24 cellular contexts compared by ENCODE assay signal in the genomic region with DNA sequence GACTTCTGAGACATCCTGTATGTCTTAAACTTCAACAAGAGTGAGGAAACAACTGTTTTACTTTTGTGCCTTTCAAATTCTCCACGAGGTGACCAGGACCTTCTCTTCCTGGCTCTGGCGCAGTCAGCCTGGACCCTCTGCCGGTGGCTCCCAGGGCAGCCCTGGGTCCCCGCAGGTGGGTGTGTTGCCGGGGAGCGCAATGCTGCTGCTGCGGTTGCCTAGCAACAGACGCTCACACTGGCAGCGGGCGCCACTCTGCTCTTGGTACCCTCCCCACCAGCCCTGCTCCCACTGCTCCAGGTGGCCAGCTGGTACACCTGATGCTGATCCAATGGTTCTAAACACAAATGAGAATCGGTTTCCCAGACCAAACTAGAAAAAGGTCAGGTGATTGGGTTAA. TPM values are rescaled to one million over a fixed set of nuclear protein-coding genes. Genes with fewer than 3 reads are reported as not detected.
DNase-seq lines count a peak whose midpoint lies in the region; ATAC-seq and TF ChIP-seq lines count a peak whose summit lies in the region.
"Had no signal": no experiment of that assay in that cellular context is flagged by ENCODE, and none has a peak within 500 bp of the region (broad histone marks: within the 10 kb centered on the region; RNA-seq: fewer than 3 reads in every experiment).

No MANE protein-coding gene starts in this region.

- peaks cover 3% of the 10 kb centered on the region in 2 donors for H3K4me1 ChIP-seq in gastrocnemius medialis
- H3K4me1 ChIP-seq: prostate gland had no signal

- no peak overlapping the region for H3K4me3 Mint-ChIP-seq in activated CD4-positive, alpha-beta T cell treated with anti-CD3 and anti-CD28 coated beads for 36 hours
- H3K4me3 Mint-ChIP-seq: activated T-cell treated with anti-CD3 and anti-CD28 coated beads, Interleukin-2, amount 50 U/mL, for 24 hours; endodermal cell; stimulated activated effector memory CD8-positive, alpha-beta T cell treated with anti-CD3 and anti-CD28 coated beads, Interleukin-12 subunit alpha, Interleukin-12 subunit beta, amount 100 ng/mL, for 72 hours had no signal

- H3K36me3 Mint-ChIP-seq in activated CD4-positive, alpha-beta T cell treated with anti-CD3 and anti-CD28 coated beads for 36 hours (ENCODE audit: low read depth), result no peaks in the 10 kb centered on the region
- H3K36me3 Mint-ChIP-seq: stimulated activated effector memory CD8-positive, alpha-beta T cell treated with anti-CD3 and anti-CD28 coated beads, Interleukin-12 subunit alpha, Interleukin-12 subunit beta, amount 100 ng/mL, for 72 hours had no signal

- in situ Hi-C loops in gastrocnemius medialis (cut with MboI; ENCODE audit: low sequenced_read_pairs in 4 of 4), result loop anchor here in 2 of 4 donors (25.0 kb wide), 2 partner anchors 265 to 290 kb away; no protein-coding TSS in a partner anchor

- DNase-seq in activated CD4-positive, alpha-beta T cell treated with anti-CD3 and anti-CD28 coated beads for 36 hours, result peak; percentile 12
- no peak for DNase-seq in activated CD4-positive, alpha-beta T cell treated with anti-CD3 and anti-CD28 coated beads for 48 hours
- DNase-seq in NCI-H2171 (lab: John Stamatoyannopoulos, UW) (peak; percentile 17), head of caudate nucleus (peak; percentile 17 to 87 (median 64)), gastrocnemius medialis (no peak)
- DNase-seq in activated effector memory CD4-positive, alpha-beta T cell treated with anti-CD3 and anti-CD28 coated beads, Interleukin-2, amount 50 U/mL, for 16 hours, result no peak
- no peak for DNase-seq in effector CD4-positive, alpha-beta T cell
- DNase-seq: activated CD4-positive, CD25-positive, alpha-beta regulatory T cell treated with anti-CD3 and anti-CD28 coated beads, Interleukin-2, amount 50 U/mL, for 72 hours; activated CD8-positive, alpha-beta memory T cell treated with anti-CD3 and anti-CD28 coated beads for 24 hours; activated naive CD4-positive, alpha-beta T cell; activated T-cell treated with anti-CD3 and anti-CD28 coated beads, Interleukin-2, amount 50 U/mL, for 24 hours; adrenal gland; DMS153; endodermal cell; esophagus squamous epithelium; NCI-H1436 treated with DMSO at 0.1 percent for 48 hours; NCI-H446; stimulated activated CD4-positive, alpha-beta T cell treated with anti-CD3 and anti-CD28 coated beads, Interleukin-2, amount 100 ng/mL, for 24 hours had no signal

- no peaks in the 10 kb centered on the region for H3K9me3 ChIP-seq in gastrocnemius medialis
- H3K9me3 ChIP-seq: adrenal gland, esophagus squamous epithelium, gastroesophageal sphincter, neutrophil, prostate gland, suprapubic skin had no signal

- H3K4me3 ChIP-seq in gastrocnemius medialis, result no peak overlapping the region
- H3K4me3 ChIP-seq: adrenal gland, esophagus squamous epithelium, gastroesophageal sphincter, lung, prostate gland, suprapubic skin had no signal

- intact Hi-C loops in activated CD4-positive, alpha-beta T cell treated with anti-CD3 and anti-CD28 coated beads for 36 hours (cut with DNase I, micrococcal nuclease), result no loop called here
- intact Hi-C loops in head of caudate nucleus (cut with DNase I), result no loop called here
- intact Hi-C loops in gastrocnemius medialis (cut with DNase I; ENCODE audit: low total_unique reads), result no loop called here

- no peak overlapping the region for H3K27ac Mint-ChIP-seq in activated CD4-positive, alpha-beta T cell treated with anti-CD3 and anti-CD28 coated beads for 36 hours
- H3K27ac Mint-ChIP-seq: activated T-cell treated with anti-CD3 and anti-CD28 coated beads, Interleukin-2, amount 50 U/mL, for 24 hours; endodermal cell; stimulated activated effector memory CD8-positive, alpha-beta T cell treated with anti-CD3 and anti-CD28 coated beads, Interleukin-12 subunit alpha, Interleukin-12 subunit beta, amount 100 ng/mL, for 72 hours had no signal

- POLR2A ChIA-PET in activated CD4-positive, alpha-beta T cell treated with anti-CD3 and anti-CD28 coated beads for 36 hours (lab: Charles Lee), result no interaction called here

- no peaks in the 10 kb centered on the region for H3K9me3 Mint-ChIP-seq in activated CD4-positive, alpha-beta T cell treated with anti-CD3 and anti-CD28 coated beads for 36 hours (ENCODE audit: low read depth)
- H3K9me3 Mint-ChIP-seq: activated T-cell treated with anti-CD3 and anti-CD28 coated beads, Interleukin-2, amount 50 U/mL, for 24 hours; stimulated activated effector memory CD8-positive, alpha-beta T cell treated with anti-CD3 and anti-CD28 coated beads, Interleukin-12 subunit alpha, Interleukin-12 subunit beta, amount 100 ng/mL, for 72 hours had no signal

- peaks cover 23 to 27% (median 23%) of the 10 kb centered on the region in 3 donors for H3K27me3 ChIP-seq in gastrocnemius medialis

- H3K36me3 ChIP-seq in gastrocnemius medialis, result no peaks in the 10 kb centered on the region
- H3K36me3 ChIP-seq: adrenal gland, esophagus squamous epithelium, gastroesophageal sphincter, neutrophil, prostate gland, suprapubic skin had no signal

- no peak for ATAC-seq in activated CD4-positive, alpha-beta T cell treated with anti-CD3 and anti-CD28 coated beads for 36 hours
- ATAC-seq in gastrocnemius medialis, result no peak
- ATAC-seq: gastroesophageal sphincter; stimulated activated effector memory CD8-positive, alpha-beta T cell treated with anti-CD3 and anti-CD28 coated beads, Interleukin-12 subunit alpha, Interleukin-12 subunit beta, amount 100 ng/mL, for 72 hours had no signal

- peaks cover 54% of the 10 kb centered on the region for H3K27me3 Mint-ChIP-seq in activated CD4-positive, alpha-beta T cell treated with anti-CD3 and anti-CD28 coated beads for 36 hours

- H3K4me1 Mint-ChIP-seq in activated CD4-positive, alpha-beta T cell treated with anti-CD3 and anti-CD28 coated beads for 36 hours, result peaks cover 8% of the 10 kb centered on the region

- TF ChIP-seq POLR2A in gastrocnemius medialis (IDR thresholded peaks at IDR 0.05), result no peak

- H3K27ac ChIP-seq in gastrocnemius medialis, result no peak overlapping the region
- H3K27ac ChIP-seq: adrenal gland, esophagus squamous epithelium, gastroesophageal sphincter, neutrophil, prostate gland, suprapubic skin had no signal

- TF ChIP-seq CTCF in gastrocnemius medialis (IDR thresholded peaks at IDR 0.05 in 4 of 5, conservative IDR thresholded peaks at IDR 0.05 in 1 of 5), result no peak

- CTCF ChIA-PET in activated CD4-positive, alpha-beta T cell treated with anti-CD3 and anti-CD28 coated beads for 36 hours (lab: Charles Lee), result interaction anchor here (1.0 kb wide), 1 partner anchor 13 kb away, joined by 3 read pairs; no protein-coding TSS in a partner anchor

RNA-seq across cellular contexts. Expression of a gene that starts 58.7 kb away (rescaled TPM):
- total RNA-seq in activated CD4-positive, alpha-beta T cell treated with anti-CD3 and anti-CD28 coated beads for 36 hours, result under 1 TPM; 0.07 to 0.21 TPM
- total RNA-seq in gastrocnemius medialis, result 10 to 100 TPM in 2 of 4 donors, 1 to 10 TPM in 2; 4.4 to 35.4 (median 9.1) TPM

Comparison
In these comparisons a context has a peak if more than half of its experiments do, and no peak if none do; other contexts are left out.
1. DNase-seq: peak in activated CD4-positive, alpha-beta T cell treated with anti-CD3 and anti-CD28 coated beads for 36 hours (single experiment), NCI-H2171 (single experiment) and head of caudate nucleus (42 of 42); none in activated CD4-positive, alpha-beta T cell treated with anti-CD3 and anti-CD28 coated beads for 48 hours (single experiment), gastrocnemius medialis (0 of 2), activated effector memory CD4-positive, alpha-beta T cell treated with anti-CD3 and anti-CD28 coated beads, Interleukin-2, amount 50 U/mL, for 16 hours (single experiment) and effector CD4-positive, alpha-beta T cell (single experiment).
2. RNA of a gene that starts 58.7 kb away (total RNA-seq): 4.4 to 35.4 TPM in gastrocnemius medialis; 0.07 to 0.21 TPM in activated CD4-positive, alpha-beta T cell treated with anti-CD3 and anti-CD28 coated beads for 36 hours; every median in the first group is over 4 times any median in the second.